In the genomic region with DNA sequence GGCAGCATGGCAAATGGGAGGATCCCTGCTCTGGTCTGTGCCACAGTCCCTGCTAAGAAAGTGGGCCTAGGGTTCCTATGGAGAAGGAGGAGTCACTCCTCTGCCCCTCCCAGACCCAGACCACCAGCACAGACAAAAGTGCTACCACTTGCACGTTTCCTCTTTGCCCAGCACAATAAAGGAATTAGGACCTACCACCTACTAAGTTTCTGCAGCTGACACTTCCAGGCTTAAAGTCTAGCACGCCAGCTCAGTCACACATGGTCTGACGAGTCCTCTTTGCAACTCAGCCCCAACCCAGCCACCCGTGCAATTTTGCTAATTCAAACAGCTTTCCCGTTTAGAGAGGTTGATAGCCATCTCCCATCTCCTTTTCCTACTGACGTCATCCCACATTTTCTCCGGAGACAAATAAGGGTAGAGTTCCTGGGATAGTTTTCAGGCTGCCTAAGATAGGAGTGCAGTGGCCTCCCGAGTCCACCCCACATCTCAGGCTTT, we compare ENCODE assay signal across 8 cellular contexts.
DNase-seq lines count a peak whose midpoint lies in the region; ATAC-seq and TF ChIP-seq lines count a peak whose summit lies in the region.

No MANE protein-coding gene starts in this region.

- H3K23ac ChIP-seq in mesenchymal stem cell (ENCODE audit: low read length in 2 of 2) = no peak overlapping the region

- H3K4me1 ChIP-seq in mesenchymal stem cell (ENCODE audit: control insufficient read depth, insufficient read depth, low read depth, low read length) (peaks cover 35% of the 10 kb centered on the region), upper lobe of left lung (peaks cover 42 to 71% (median 46%) of the 10 kb centered on the region in 4 donors)

- peak overlapping the region; percentile 60 for H4K91ac ChIP-seq in mesenchymal stem cell (ENCODE audit: low read length)

- TF ChIP-seq POLR2A in upper lobe of left lung (IDR thresholded peaks at IDR 0.05) = no peak

- H3K9me3 ChIP-seq in mesenchymal stem cell (ENCODE audit: control insufficient read depth, low read length) = no peaks in the 10 kb centered on the region
- H3K9me3 ChIP-seq in upper lobe of left lung = no peaks in the 10 kb centered on the region

- H3K79me1 ChIP-seq in mesenchymal stem cell (replicated peaks; ENCODE audit: low read length, poor library complexity, severe bottlenecking) = peaks cover 3% of the 10 kb centered on the region

- H2BK12ac ChIP-seq in mesenchymal stem cell (ENCODE audit: low read length in 2 of 2) = peak overlapping the region in 1 of 2 experiments; percentile 8

- peak overlapping the region; percentile 89 for H3K4me2 ChIP-seq in mesenchymal stem cell (ENCODE audit: low read length, poor library complexity, severe bottlenecking)

- no peak overlapping the region for H2AFZ ChIP-seq in mesenchymal stem cell (ENCODE audit: low read depth, low read length)

- peak overlapping the region; percentile 37 for H2AK5ac ChIP-seq in mesenchymal stem cell (ENCODE audit: low read length, severe bottlenecking)

- H3K4ac ChIP-seq in mesenchymal stem cell (ENCODE audit: low read depth in 1 of 2, low read length in 2 of 2) = peak overlapping the region in 1 of 2 experiments; percentile 34

- no peak overlapping the region for H2BK15ac ChIP-seq in mesenchymal stem cell (ENCODE audit: low read depth, poor library complexity, severe bottlenecking)

- TF ChIP-seq EP300 in upper lobe of left lung (IDR thresholded peaks at IDR 0.05) = no peak

- TF ChIP-seq CTCF in coronary artery (IDR thresholded peaks at IDR 0.05) = no peak
- no peak for TF ChIP-seq CTCF in upper lobe of left lung (IDR thresholded peaks at IDR 0.05)

- peak; percentile 5 to 28 for ATAC-seq in upper lobe of left lung (ENCODE audit: low FRiP score in 2 of 2)

- peak overlapping the region; percentile 92 to 97 for H3K18ac ChIP-seq in mesenchymal stem cell (ENCODE audit: low read depth in 1 of 2, low read length in 2 of 2)

- peak; percentile 36 for DNase-seq in stimulated activated CD4-positive, alpha-beta T cell treated with anti-CD3 and anti-CD28 coated beads, Interleukin-15, amount 100 ng/mL, for 24 hours
- DNase-seq in stimulated activated CD4-positive, alpha-beta T cell treated with anti-CD3 and anti-CD28 coated beads, Interleukin-2, amount 100 ng/mL, for 48 hours = no peak
- peak; percentile 27 for DNase-seq in NOMO-1 treated with dmso at 0.1 percent for 144 hours (lab: John Stamatoyannopoulos, UW; ENCODE audit: unreplicated experiment)
- DNase-seq in coronary artery (ENCODE audit: low spot score) = no peak
- DNase-seq in mesenchymal stem cell = peak; percentile 97
- peak in 1 of 2 donors; percentile 51 for DNase-seq in upper lobe of left lung
- no peak for DNase-seq in SKM-1 (lab: John Stamatoyannopoulos, UW; ENCODE audit: unreplicated experiment)
- no peak for DNase-seq in GM19240 (ENCODE audit: insufficient read length, low spot score)

- peak overlapping the region; percentile 68 for H2BK120ac ChIP-seq in mesenchymal stem cell (ENCODE audit: low read depth, low read length)

- peak overlapping the region; percentile 96 for H3K9ac ChIP-seq in mesenchymal stem cell (ENCODE audit: low read length)

- peak overlapping the region; percentile 91 to 100 for H3K27ac ChIP-seq in coronary artery
- peak overlapping the region; percentile 97 for H3K27ac ChIP-seq in mesenchymal stem cell (ENCODE audit: low read length, poor library complexity, severe bottlenecking)
- peak overlapping the region; percentile 97 to 99 (median 98) for H3K27ac ChIP-seq in upper lobe of left lung

- H3K27me3 ChIP-seq in mesenchymal stem cell (ENCODE audit: control insufficient read depth in 1 of 2, insufficient read depth in 1 of 2, low read length in 2 of 2) (no peaks in the 10 kb centered on the region), upper lobe of left lung (no peaks in the 10 kb centered on the region)

- peak overlapping the region; percentile 2 for H4K8ac ChIP-seq in mesenchymal stem cell (ENCODE audit: low read length)

- H3K4me3 ChIP-seq in coronary artery = peak overlapping the region; percentile 96
- H3K4me3 ChIP-seq in mesenchymal stem cell (ENCODE audit: insufficient read depth in 1 of 2, low read depth in 1 of 2, low read length in 2 of 2) = peak overlapping the region in 1 of 2 experiments; percentile 80
- H3K4me3 ChIP-seq in upper lobe of left lung = peak overlapping the region; percentile 15 to 84 (median 72)

- WGBS in mesenchymal stem cell = 0% methylated on average over 7 of the region's 8 CpGs
- 5 to 6% methylated on average over 8 of the region's 8 CpGs for WGBS in upper lobe of left lung, 2 donors

- peak overlapping the region in 1 of 2 experiments; percentile 13 for H3K14ac ChIP-seq in mesenchymal stem cell (ENCODE audit: low read length in 2 of 2)

- no peaks in the 10 kb centered on the region for H3K36me3 ChIP-seq in mesenchymal stem cell (ENCODE audit: control insufficient read depth in 1 of 2, insufficient read depth in 2 of 2, low read depth in 1 of 2, low read length in 2 of 2)
- peaks cover 0 to under 1% (median 0%) of the 10 kb centered on the region in 4 donors for H3K36me3 ChIP-seq in upper lobe of left lung

- H2BK5ac ChIP-seq in mesenchymal stem cell (ENCODE audit: low read depth, low read length, poor library complexity, severe bottlenecking) = no peak overlapping the region

Comparison
In these comparisons a context has a peak if more than half of its experiments do, and no peak if none do; other contexts are left out.
1. DNase-seq: peak in stimulated activated CD4-positive, alpha-beta T cell treated with anti-CD3 and anti-CD28 coated beads, Interleukin-15, amount 100 ng/mL, for 24 hours (single experiment), NOMO-1 treated with dmso at 0.1 percent for 144 hours (single experiment) and mesenchymal stem cell (single experiment); none in stimulated activated CD4-positive, alpha-beta T cell treated with anti-CD3 and anti-CD28 coated beads, Interleukin-2, amount 100 ng/mL, for 48 hours (0 of 2), coronary artery (single experiment), SKM-1 (single experiment) and GM19240 (single experiment).
2. Peak in every context shown above with its lines, with median percentiles within 50 percentile points of each other: H3K27ac ChIP-seq.